29 cellular contexts compared by ENCODE assay signal in the genomic region with DNA sequence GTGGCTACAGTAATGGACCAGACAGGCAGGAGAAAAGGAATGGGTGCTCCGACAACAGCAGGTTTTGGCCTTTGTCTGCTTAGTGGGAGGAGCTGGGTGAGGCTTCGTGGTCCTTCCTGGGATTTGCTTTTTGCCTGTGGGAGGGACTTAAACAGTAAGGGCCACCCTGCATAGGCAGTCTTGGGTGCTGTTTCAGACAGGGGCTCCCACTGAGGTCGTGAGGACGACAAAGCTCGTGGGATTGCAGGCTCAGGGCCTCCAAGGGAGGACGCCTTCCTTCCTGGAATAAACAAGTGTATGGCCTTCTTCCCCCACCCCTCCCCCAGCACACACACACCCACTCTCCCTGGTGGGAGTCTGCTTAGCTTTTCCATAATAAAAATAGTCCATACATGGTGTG.
"Had no signal": no experiment of that assay in that cellular context is flagged by ENCODE, and none has a peak within 500 bp of the region (broad histone marks: within the 10 kb centered on the region; RNA-seq: fewer than 3 reads in every experiment).

No MANE protein-coding gene starts in this region.

- H3K36me3 ChIP-seq: ascending aorta, breast epithelium, cardiac muscle cell, esophagus muscularis mucosa, gastrocnemius medialis, heart left ventricle had no signal

- H3K9me3 ChIP-seq: ascending aorta, gastrocnemius medialis had no signal

- DNase-seq: activated CD4-positive, alpha-beta memory T cell treated with anti-CD3 and anti-CD28 coated beads, Interleukin-2, amount 10 ng/mL, durations not matched to agents 7 days and 5 days; activated CD4-positive, alpha-beta T cell treated with anti-CD3 and anti-CD28 coated beads for 1 hour; activated CD4-positive, alpha-beta T cell treated with anti-CD3 and anti-CD28 coated beads for 4 hours; activated CD4-positive, alpha-beta T cell treated with anti-CD3 and anti-CD28 coated beads, Interleukin-2, amount 10 ng/mL, durations not matched to agents 7 days and 5 days; activated CD4-positive, alpha-beta T cell treated with anti-CD3 and anti-CD28 coated beads, Interleukin-2, amount 50 U/mL, for 4 hours; activated CD8-positive, alpha-beta memory T cell treated with anti-CD3 and anti-CD28 coated beads, Interleukin-2, amount 50 U/mL, for 48 hours; activated gamma-delta T cell; activated naive CD4-positive, alpha-beta T cell; activated naive CD4-positive, alpha-beta T cell treated with anti-CD3 and anti-CD28 coated beads, Interleukin-2, amount 10 ng/mL, durations not matched to agents 7 days and 5 days; activated naive CD8-positive, alpha-beta T cell treated with anti-CD3 and anti-CD28 coated beads, Interleukin-2, amount 10 ng/mL, durations not matched to agents 7 days and 5 days; activated T-cell treated with anti-CD3 and anti-CD28 coated beads for 4 hours; activated T-cell treated with anti-CD3 and anti-CD28 coated beads, Interleukin-2, amount 50 U/mL, for 24 hours; activated T-cell treated with anti-CD3 and anti-CD28 coated beads, Interleukin-2, amount 50 U/mL, for 72 hours; central memory CD4-positive, alpha-beta T cell; effector memory CD4-positive, alpha-beta T cell; erythroblast; gastrocnemius medialis; glutamatergic neuron; heart left ventricle; SW 1271; T-helper 1 cell; T-helper 17 cell; T1000 had no signal

- H3K27me3 ChIP-seq: ascending aorta, foreskin keratinocyte had no signal

- H3K4me1 ChIP-seq: ascending aorta, breast epithelium, esophagus muscularis mucosa, foreskin keratinocyte, gastrocnemius medialis, heart left ventricle had no signal

- H3K27ac ChIP-seq: ascending aorta, breast epithelium, cardiac muscle cell, esophagus muscularis mucosa, foreskin keratinocyte, gastrocnemius medialis, heart left ventricle had no signal

- H3K4me3 ChIP-seq: ascending aorta, breast epithelium, cardiac muscle cell, esophagus muscularis mucosa, gastrocnemius medialis, heart left ventricle had no signal

- FAIRE-seq: colon had no signal
